8 cellular contexts compared by ENCODE assay signal in genomic region chr2:233082222-233082933, GRCh38. TPM values are rescaled to one million over a fixed set of nuclear protein-coding genes. Genes with fewer than 3 reads are reported as not detected.
DNase-seq lines count a peak whose midpoint lies in the region; ATAC-seq and TF ChIP-seq lines count a peak whose summit lies in the region.

No MANE protein-coding gene starts in this region.

- H3K4me1 ChIP-seq in CD4-positive, CD25-positive, alpha-beta regulatory T cell (ENCODE audit: control insufficient read depth, insufficient read depth, low read length, poor library complexity, severe bottlenecking), result peaks cover 98% of the 10 kb centered on the region
- H3K4me1 ChIP-seq in mucosa of descending colon (ENCODE audit: low read depth), result peaks cover 21% of the 10 kb centered on the region

- peak overlapping the region; percentile 95 to 100 (median 95) for H3K27ac Mint-ChIP-seq in CD4-positive, CD25-positive, alpha-beta regulatory T cell
- H3K27ac Mint-ChIP-seq in activated T-helper 1 cell treated with anti-CD3 and anti-CD28 coated beads, Interleukin-12 subunit alpha, Interleukin-12 subunit beta, Interleukin-2, Interleukin-4 antibody, amounts not matched to agents 30 ng/mL and 10 ng/mL and 1 ng/mL, durations not matched to agents 14 hours and 24 hours and 36 hours, result peak overlapping the region; percentile 91
- H3K27ac Mint-ChIP-seq in stimulated activated naive CD8-positive, alpha-beta T cell treated with anti-CD3 and anti-CD28 coated beads, Interleukin-15, Interleukin-2, amounts not matched to agents 100 ng/mL and 50 ng/mL, for 24 hours, result peak overlapping the region; percentile 92

- H3K4me1 Mint-ChIP-seq in CD4-positive, CD25-positive, alpha-beta regulatory T cell, result peaks cover 1 to 91% (median 55%) of the 10 kb centered on the region in 4 donors
- H3K4me1 Mint-ChIP-seq in activated T-helper 1 cell treated with anti-CD3 and anti-CD28 coated beads, Interleukin-12 subunit alpha, Interleukin-12 subunit beta, Interleukin-2, Interleukin-4 antibody, amounts not matched to agents 30 ng/mL and 10 ng/mL and 1 ng/mL, durations not matched to agents 14 hours and 24 hours and 36 hours (ENCODE audit: low read depth), result peaks cover 85% of the 10 kb centered on the region
- H3K4me1 Mint-ChIP-seq in stimulated activated naive CD8-positive, alpha-beta T cell treated with anti-CD3 and anti-CD28 coated beads, Interleukin-15, Interleukin-2, amounts not matched to agents 100 ng/mL and 50 ng/mL, for 24 hours (ENCODE audit: low read depth), result peaks cover 96% of the 10 kb centered on the region

- no peaks in the 10 kb centered on the region for H3K9me3 ChIP-seq in CD4-positive, CD25-positive, alpha-beta regulatory T cell (ENCODE audit: control insufficient read depth in 2 of 2, low read length in 2 of 2)
- H3K9me3 ChIP-seq in mucosa of descending colon, result no peaks in the 10 kb centered on the region

- intact Hi-C loops in activated T-helper 1 cell treated with anti-CD3 and anti-CD28 coated beads, Interleukin-12 subunit alpha, Interleukin-12 subunit beta, Interleukin-2, Interleukin-4 antibody, amounts not matched to agents 30 ng/mL and 10 ng/mL and 1 ng/mL, durations not matched to agents 14 hours and 24 hours and 36 hours (cut with micrococcal nuclease), result loop anchor here (1.0 to 5.0 kb wide), 6 partner anchors 18 to 385 kb away; partner anchors contain the start of gene GIGYF2
- intact Hi-C loops in mucosa of descending colon (cut with DNase I, micrococcal nuclease), result no loop called here

- peak overlapping the region; percentile 89 for H3K27ac ChIP-seq in CD4-positive, CD25-positive, alpha-beta regulatory T cell (ENCODE audit: insufficient read depth, low read length, poor library complexity, severe bottlenecking)

- H3K9me3 Mint-ChIP-seq in CD4-positive, CD25-positive, alpha-beta regulatory T cell, result no peaks in the 10 kb centered on the region
- no peaks in the 10 kb centered on the region for H3K9me3 Mint-ChIP-seq in activated T-helper 1 cell treated with anti-CD3 and anti-CD28 coated beads, Interleukin-12 subunit alpha, Interleukin-12 subunit beta, Interleukin-2, Interleukin-4 antibody, amounts not matched to agents 30 ng/mL and 10 ng/mL and 1 ng/mL, durations not matched to agents 14 hours and 24 hours and 36 hours
- no peaks in the 10 kb centered on the region for H3K9me3 Mint-ChIP-seq in stimulated activated naive CD8-positive, alpha-beta T cell treated with anti-CD3 and anti-CD28 coated beads, Interleukin-15, Interleukin-2, amounts not matched to agents 100 ng/mL and 50 ng/mL, for 24 hours

- peak overlapping the region; percentile 81 to 93 (median 86) for H3K4me3 Mint-ChIP-seq in CD4-positive, CD25-positive, alpha-beta regulatory T cell
- peak overlapping the region; percentile 73 for H3K4me3 Mint-ChIP-seq in activated T-helper 1 cell treated with anti-CD3 and anti-CD28 coated beads, Interleukin-12 subunit alpha, Interleukin-12 subunit beta, Interleukin-2, Interleukin-4 antibody, amounts not matched to agents 30 ng/mL and 10 ng/mL and 1 ng/mL, durations not matched to agents 14 hours and 24 hours and 36 hours
- peak overlapping the region; percentile 64 for H3K4me3 Mint-ChIP-seq in stimulated activated naive CD8-positive, alpha-beta T cell treated with anti-CD3 and anti-CD28 coated beads, Interleukin-15, Interleukin-2, amounts not matched to agents 100 ng/mL and 50 ng/mL, for 24 hours

- H3K36me3 Mint-ChIP-seq in CD4-positive, CD25-positive, alpha-beta regulatory T cell, result peaks cover 50% of the 10 kb centered on the region
- peaks cover 41% of the 10 kb centered on the region for H3K36me3 Mint-ChIP-seq in activated T-helper 1 cell treated with anti-CD3 and anti-CD28 coated beads, Interleukin-12 subunit alpha, Interleukin-12 subunit beta, Interleukin-2, Interleukin-4 antibody, amounts not matched to agents 30 ng/mL and 10 ng/mL and 1 ng/mL, durations not matched to agents 14 hours and 24 hours and 36 hours (ENCODE audit: low read depth)
- peaks cover 65% of the 10 kb centered on the region for H3K36me3 Mint-ChIP-seq in stimulated activated naive CD8-positive, alpha-beta T cell treated with anti-CD3 and anti-CD28 coated beads, Interleukin-15, Interleukin-2, amounts not matched to agents 100 ng/mL and 50 ng/mL, for 24 hours (ENCODE audit: low read depth)

- peak overlapping the region; percentile 72 for H3K4me3 ChIP-seq in CD4-positive, CD25-positive, alpha-beta regulatory T cell (ENCODE audit: low read depth, low read length)
- H3K4me3 ChIP-seq in mucosa of descending colon, result no peak overlapping the region

- peak in 1 of 3 donors; percentile 63 for DNase-seq in CD4-positive, CD25-positive, alpha-beta regulatory T cell
- DNase-seq in activated T-helper 1 cell treated with anti-CD3 and anti-CD28 coated beads, Interleukin-12 subunit alpha, Interleukin-12 subunit beta, Interleukin-2, Interleukin-4 antibody, amounts not matched to agents 30 ng/mL and 10 ng/mL and 1 ng/mL, durations not matched to agents 14 hours and 24 hours and 36 hours (ENCODE audit: low spot score), result no peak
- DNase-seq in mucosa of descending colon (no peak), DMS 273 (lab: John Stamatoyannopoulos, UW; ENCODE audit: unreplicated experiment) (no peak), ACHN (no peak)

- peaks cover 13% of the 10 kb centered on the region for H3K36me3 ChIP-seq in CD4-positive, CD25-positive, alpha-beta regulatory T cell (ENCODE audit: control insufficient read depth, insufficient read depth, low read length)
- H3K36me3 ChIP-seq in mucosa of descending colon (ENCODE audit: low read depth), result no peaks in the 10 kb centered on the region

- no peak for TF ChIP-seq CTCF in mucosa of descending colon (IDR thresholded peaks at IDR 0.05)

- no peaks in the 10 kb centered on the region for H3K27me3 ChIP-seq in CD4-positive, CD25-positive, alpha-beta regulatory T cell (ENCODE audit: control insufficient read depth, insufficient read depth, low read length)

- peaks cover 10% of the 10 kb centered on the region for H3K27me3 Mint-ChIP-seq in CD4-positive, CD25-positive, alpha-beta regulatory T cell
- no peaks in the 10 kb centered on the region for H3K27me3 Mint-ChIP-seq in activated T-helper 1 cell treated with anti-CD3 and anti-CD28 coated beads, Interleukin-12 subunit alpha, Interleukin-12 subunit beta, Interleukin-2, Interleukin-4 antibody, amounts not matched to agents 30 ng/mL and 10 ng/mL and 1 ng/mL, durations not matched to agents 14 hours and 24 hours and 36 hours (ENCODE audit: insufficient read depth)
- no peaks in the 10 kb centered on the region for H3K27me3 Mint-ChIP-seq in stimulated activated naive CD8-positive, alpha-beta T cell treated with anti-CD3 and anti-CD28 coated beads, Interleukin-15, Interleukin-2, amounts not matched to agents 100 ng/mL and 50 ng/mL, for 24 hours

- no peak for ATAC-seq in CD4-positive, CD25-positive, alpha-beta regulatory T cell (ENCODE audit: low read depth in 2 of 2)
- peak; percentile 33 for ATAC-seq in GM19324 (IDR thresholded peaks at IDR 0.05; ENCODE audit: low FRiP score, unreplicated experiment)
- ATAC-seq in HG03280 (IDR thresholded peaks at IDR 0.05; ENCODE audit: unreplicated experiment), result peak; percentile 32
- ATAC-seq in mucosa of descending colon, result no peak

- in situ Hi-C loops in ACHN (cut with HindIII; ENCODE audit: low pct_ligation_motif_present, low pct_unique_long_range_greater_than_20kb, low sequenced_read_pairs), result no loop called here

RNA-seq across cellular contexts. Expression of gene INPP5D, which starts 22.2 kb away (rescaled TPM):
- total RNA-seq in CD4-positive, CD25-positive, alpha-beta regulatory T cell, result 278 TPM
- polyA plus RNA-seq in CD4-positive, CD25-positive, alpha-beta regulatory T cell, result 10 to 100 TPM; 56.9 to 79.8 (median 69.0) TPM
- 60.9 and 61.2 TPM in 2 replicates for total RNA-seq in activated T-helper 1 cell treated with anti-CD3 and anti-CD28 coated beads, Interleukin-12 subunit alpha, Interleukin-12 subunit beta, Interleukin-2, Interleukin-4 antibody, amounts not matched to agents 30 ng/mL and 10 ng/mL and 1 ng/mL, durations not matched to agents 14 hours and 24 hours and 36 hours
- total RNA-seq in mucosa of descending colon, result 10 to 100 TPM in 1 of 3 donors, 1 to 10 TPM in 2; 8.2 to 14.4 (median 9.1) TPM

RNA-seq across cellular contexts. Expression of gene NEU2, which starts 49.9 kb away (rescaled TPM):
- total RNA-seq in CD4-positive, CD25-positive, alpha-beta regulatory T cell, result not detected
- not detected for polyA plus RNA-seq in CD4-positive, CD25-positive, alpha-beta regulatory T cell
- total RNA-seq in activated T-helper 1 cell treated with anti-CD3 and anti-CD28 coated beads, Interleukin-12 subunit alpha, Interleukin-12 subunit beta, Interleukin-2, Interleukin-4 antibody, amounts not matched to agents 30 ng/mL and 10 ng/mL and 1 ng/mL, durations not matched to agents 14 hours and 24 hours and 36 hours, result not detected in 2 replicates
- not detected for total RNA-seq in mucosa of descending colon

Comparison
In these comparisons a context has a peak if more than half of its experiments do, and no peak if none do; other contexts are left out.
1. ATAC-seq: peak in GM19324 (single experiment) and HG03280 (single experiment); none in CD4-positive, CD25-positive, alpha-beta regulatory T cell (0 of 2) and mucosa of descending colon (single experiment).
2. Peak in every context shown above with its lines, with median percentiles within 50 percentile points of each other: H3K27ac Mint-ChIP-seq and H3K4me3 Mint-ChIP-seq.